ENCODE assay signal across 8 cellular contexts in genomic region chr1:184691719-184692324, GRCh38.
DNase-seq lines count a peak whose midpoint lies in the region; ATAC-seq and TF ChIP-seq lines count a peak whose summit lies in the region.

No MANE protein-coding gene starts in this region.

- no peaks in the 10 kb centered on the region for H3K36me3 ChIP-seq in CD8-positive, alpha-beta T cell (ENCODE audit: insufficient read depth, low read length)
- peaks cover 3 to 50% of the 10 kb centered on the region in 2 donors for H3K36me3 ChIP-seq in psoas muscle (ENCODE audit: insufficient read depth in 1 of 2, low read depth in 1 of 2)

- CTCF ChIA-PET in CD8-positive, alpha-beta T cell (lab: Charles Lee): interaction anchor here (0.7 kb wide), 1 partner anchor 573 kb away, joined by 3 read pairs; no protein-coding TSS in a partner anchor

- H3K4me1 Mint-ChIP-seq in CD8-positive, alpha-beta T cell (ENCODE audit: low read depth): no peaks in the 10 kb centered on the region

- H3K27ac Mint-ChIP-seq in CD8-positive, alpha-beta T cell: peak overlapping the region; percentile 20

- no peak overlapping the region for H3K4me3 Mint-ChIP-seq in CD8-positive, alpha-beta T cell

- intact Hi-C loops in CD8-positive, alpha-beta T cell (cut with DNase I, micrococcal nuclease): loop anchor here (1.0 to 10.0 kb wide), 3 partner anchors 617 to 1037 kb away; partner anchors contain the start of gene APOBEC4 (in 1 of the 2)
- intact Hi-C loops in psoas muscle (cut with DNase I): loop anchor here (2.0 to 5.0 kb wide), 2 partner anchors 615 to 617 kb away; no protein-coding TSS in a partner anchor

- no peak overlapping the region for H3K4me3 ChIP-seq in CD8-positive, alpha-beta T cell (ENCODE audit: low read depth, low read length)
- H3K4me3 ChIP-seq in HFF-Myc (replicated peaks; ENCODE audit: low read depth, low read length): no peak overlapping the region
- H3K4me3 ChIP-seq in fibroblast of the aortic adventitia (ENCODE audit: low read depth, low read length): no peak overlapping the region
- no peak overlapping the region for H3K4me3 ChIP-seq in psoas muscle

- no peaks in the 10 kb centered on the region for H3K27me3 ChIP-seq in CD8-positive, alpha-beta T cell (ENCODE audit: insufficient read depth, low read length)
- no peaks in the 10 kb centered on the region for H3K27me3 ChIP-seq in psoas muscle (ENCODE audit: insufficient read depth in 3 of 3, low read length in 2 of 3)

- POLR2A ChIA-PET in CD8-positive, alpha-beta T cell (lab: Charles Lee): no interaction called here

- no peaks in the 10 kb centered on the region for H3K4me1 ChIP-seq in CD8-positive, alpha-beta T cell (ENCODE audit: insufficient read depth, low read length)
- H3K4me1 ChIP-seq in psoas muscle: no peaks in the 10 kb centered on the region

- no peaks in the 10 kb centered on the region for H3K9me3 ChIP-seq in CD8-positive, alpha-beta T cell (ENCODE audit: low read length)
- no peaks in the 10 kb centered on the region for H3K9me3 ChIP-seq in psoas muscle

- no peak for DNase-seq in CD8-positive, alpha-beta T cell
- DNase-seq in HFF-Myc (ENCODE audit: extremely low read depth, low read depth) (peak; percentile 20), SHP77 treated with DMSO at 0.1 percent for 48 hours (lab: John Stamatoyannopoulos, UW) (peak; percentile 5), fibroblast of the aortic adventitia (ENCODE audit: low read depth) (peak; percentile 76), psoas muscle (no peak)

- WGBS in psoas muscle, 3 donors: 17 to 29% (median 22%) methylated on average over 4 of the region's 4 CpGs

- H3K9me3 Mint-ChIP-seq in CD8-positive, alpha-beta T cell: no peaks in the 10 kb centered on the region

- TF ChIP-seq CTCF in CD8-positive, alpha-beta T cell (IDR thresholded peaks at IDR 0.05): peak; percentile 20
- TF ChIP-seq CTCF in HFF-Myc (IDR thresholded peaks at IDR 0.05; ENCODE audit: low read depth, low read length, missing control alignments) (peak; percentile 81), fibroblast of the aortic adventitia (IDR thresholded peaks at IDR 0.05; ENCODE audit: insufficient read depth, low read length) (peak; percentile 85), psoas muscle (IDR thresholded peaks at IDR 0.05) (peak; percentile 71)

- no peak overlapping the region for H3K27ac ChIP-seq in CD8-positive, alpha-beta T cell (ENCODE audit: low read depth, low read length)
- no peak overlapping the region for H3K27ac ChIP-seq in psoas muscle

- H3K36me3 Mint-ChIP-seq in CD8-positive, alpha-beta T cell: peaks cover 48% of the 10 kb centered on the region

- no peak for ATAC-seq in CD8-positive, alpha-beta T cell
- peak in 2 of 4 donors; percentile 73 to 84 for ATAC-seq in psoas muscle
- no peak for ATAC-seq in GM21515 (IDR thresholded peaks at IDR 0.05; ENCODE audit: unreplicated experiment)
- no peak for ATAC-seq in HG03378 (IDR thresholded peaks at IDR 0.05; ENCODE audit: unreplicated experiment)
- no peak for ATAC-seq in GM21367 (IDR thresholded peaks at IDR 0.05; ENCODE audit: unreplicated experiment)

- no peaks in the 10 kb centered on the region for H3K27me3 Mint-ChIP-seq in CD8-positive, alpha-beta T cell (ENCODE audit: low read depth)

Comparison
In these comparisons a context has a peak if more than half of its experiments do, and no peak if none do; other contexts are left out.
1. DNase-seq: peak in HFF-Myc (single experiment), SHP77 treated with DMSO at 0.1 percent for 48 hours (single experiment) and fibroblast of the aortic adventitia (single experiment); none in CD8-positive, alpha-beta T cell (0 of 7) and psoas muscle (0 of 2).
2. CTCF ChIP-seq: peak in every context shown above with its lines; median percentile 85 in fibroblast of the aortic adventitia; 81 in HFF-Myc; 71 in psoas muscle; 20 in CD8-positive, alpha-beta T cell.